ENCODE assay signal across 33 cellular contexts in genomic region chr11:25949918-25950317, GRCh38.
"Had no signal": no experiment of that assay in that cellular context is flagged by ENCODE, and none has a peak within 500 bp of the region (broad histone marks: within the 10 kb centered on the region; RNA-seq: fewer than 3 reads in every experiment).

No MANE protein-coding gene starts in this region.

- H3K4me3 ChIP-seq: adrenal gland, body of pancreas, breast epithelium had no signal

- H3K4me1 ChIP-seq: adrenal gland, body of pancreas, breast epithelium had no signal

- H3K27ac ChIP-seq: adrenal gland, body of pancreas, brain microvascular endothelial cell, breast epithelium, WERI-Rb-1 had no signal

- DNase-seq: activated CD4-positive, alpha-beta memory T cell treated with anti-CD3 and anti-CD28 coated beads, Interleukin-2, amount 10 ng/mL, durations not matched to agents 7 days and 5 days; activated CD4-positive, alpha-beta T cell treated with anti-CD3 and anti-CD28 coated beads for 1 hour; activated CD4-positive, alpha-beta T cell treated with anti-CD3 and anti-CD28 coated beads for 36 hours; activated CD4-positive, alpha-beta T cell treated with anti-CD3 and anti-CD28 coated beads for 48 hours; activated CD4-positive, alpha-beta T cell treated with anti-CD3 and anti-CD28 coated beads, Interleukin-2, amount 10 ng/mL, durations not matched to agents 7 days and 5 days; activated CD4-positive, alpha-beta T cell treated with anti-CD3 and anti-CD28 coated beads, Interleukin-2, amount 50 U/mL, for 48 hours; activated CD4-positive, CD25-positive, alpha-beta regulatory T cell; activated CD8-positive, alpha-beta memory T cell treated with anti-CD3 and anti-CD28 coated beads for 24 hours; activated CD8-positive, alpha-beta memory T cell treated with anti-CD3 and anti-CD28 coated beads, Interleukin-2, amount 10 ng/mL, durations not matched to agents 7 days and 5 days; activated CD8-positive, alpha-beta memory T cell treated with anti-CD3 and anti-CD28 coated beads, Interleukin-2, amount 50 U/mL, for 48 hours; activated CD8-positive, alpha-beta T cell treated with anti-CD3 and anti-CD28 coated beads, Interleukin-2, amount 10 ng/mL, durations not matched to agents 7 days and 5 days; activated effector memory CD4-positive, alpha-beta T cell treated with anti-CD3 and anti-CD28 coated beads, Interleukin-2, amount 50 U/mL, for 16 hours; activated gamma-delta T cell treated with Interleukin-2 at 50 U/mL for 16 hours; activated naive CD4-positive, alpha-beta T cell; activated naive CD4-positive, alpha-beta T cell treated with anti-CD3 and anti-CD28 coated beads for 36 hours; activated naive CD4-positive, alpha-beta T cell treated with anti-CD3 and anti-CD28 coated beads, Interleukin-2, amount 50 U/mL, for 16 hours; activated naive CD8-positive, alpha-beta T cell treated with anti-CD3 and anti-CD28 coated beads for 36 hours; activated T-cell treated with anti-CD3 and anti-CD28 coated beads, Interleukin-2, amount 50 U/mL, for 24 hours; activated T-cell treated with anti-CD3 and anti-CD28 coated beads, Interleukin-2, amount 50 U/mL, for 72 hours; adrenal gland; amniotic stem cell; aorta; body of pancreas; brain microvascular endothelial cell; central memory CD4-positive, alpha-beta T cell; T-helper 2 cell; T-helper 9 cell; WERI-Rb-1 had no signal

- H3K36me3 ChIP-seq: adrenal gland, brain microvascular endothelial cell, breast epithelium, WERI-Rb-1 had no signal

- H3K9me3 ChIP-seq: adrenal gland, body of pancreas had no signal

- H3K27me3 ChIP-seq: adrenal gland, body of pancreas, brain microvascular endothelial cell, breast epithelium had no signal

- ATAC-seq: activated CD4-positive, alpha-beta T cell treated with anti-CD3 and anti-CD28 coated beads for 36 hours; activated CD4-positive, CD25-positive, alpha-beta regulatory T cell treated with anti-CD3 and anti-CD28 coated beads, Interleukin-2, amount 50 U/mL, for 24 hours; activated CD8-positive, alpha-beta memory T cell treated with anti-CD3 and anti-CD28 coated beads, Interleukin-2, amount 10 ng/mL, durations not matched to agents 7 days and 5 days; activated CD8-positive, alpha-beta T cell treated with anti-CD3 and anti-CD28 coated beads, Interleukin-2, amount 10 ng/mL, durations not matched to agents 7 days and 5 days; activated naive CD4-positive, alpha-beta T cell treated with anti-CD3 and anti-CD28 coated beads, Interleukin-2, amount 50 U/mL, for 72 hours; activated T-cell treated with anti-CD3 and anti-CD28 coated beads, Interleukin-2, amount 50 U/mL, for 72 hours; activated T-helper 17 cell treated with anti-CD3 and anti-CD28 coated beads, Interleukin-2, amount 50 U/mL, for 72 hours; body of pancreas; WTC11 had no signal
